In the genomic region with DNA sequence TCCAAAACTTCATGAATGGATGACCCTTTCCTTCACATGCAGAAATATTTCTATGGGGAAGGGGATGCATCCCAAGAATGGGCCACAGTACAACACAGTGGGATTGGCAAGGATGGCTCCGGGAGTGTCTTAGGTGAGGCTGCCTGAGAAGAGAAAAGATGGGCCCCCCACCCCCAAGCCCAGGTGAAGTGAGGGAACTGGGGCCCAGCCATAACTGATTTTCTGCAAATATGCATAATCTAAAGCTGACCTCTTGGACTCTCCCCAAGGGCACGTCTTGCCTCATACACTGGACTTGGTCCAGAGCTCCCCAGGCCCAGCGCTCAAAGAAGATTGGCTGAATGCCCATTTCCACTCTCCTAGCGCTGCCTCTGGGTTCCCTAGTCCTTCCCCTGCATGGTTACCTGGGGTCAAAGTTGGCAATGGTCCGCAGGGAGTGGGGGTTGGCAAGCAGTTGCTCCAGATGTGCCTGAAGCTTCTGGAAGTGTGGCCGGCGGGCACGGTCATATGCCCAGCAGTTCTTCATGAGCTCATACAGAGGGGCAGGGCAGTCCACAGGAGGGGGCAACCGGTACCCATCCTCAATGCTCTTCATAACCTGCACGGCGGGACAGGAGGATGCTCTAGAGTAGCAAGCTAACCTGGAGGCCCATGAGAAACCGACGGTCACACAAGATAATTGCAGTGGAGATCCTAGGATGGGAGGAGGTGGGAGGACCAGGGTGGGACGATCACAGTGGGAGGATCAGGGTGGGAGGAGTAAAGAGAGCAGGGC, we compare ENCODE assay signal across 11 cellular contexts. TPM values are rescaled to one million over a fixed set of nuclear protein-coding genes. Genes with fewer than 3 reads are reported as not detected.
DNase-seq lines count a peak whose midpoint lies in the region; ATAC-seq and TF ChIP-seq lines count a peak whose summit lies in the region.
"Had no signal": no experiment of that assay in that cellular context is flagged by ENCODE, and none has a peak within 500 bp of the region (broad histone marks: within the 10 kb centered on the region; RNA-seq: fewer than 3 reads in every experiment).

No MANE protein-coding gene starts in this region.

- CTCF ChIA-PET in naive thymus-derived CD4-positive, alpha-beta T cell (lab: Charles Lee) = interaction anchor here (0.7 to 1.3 kb wide), 5 partner anchors 9 to 23 kb away, joined by 3 read pairs; no protein-coding TSS in a partner anchor

- peaks cover 0 to 98% (median 20%) of the 10 kb centered on the region in 3 experiments for H3K36me3 ChIP-seq in naive thymus-derived CD4-positive, alpha-beta T cell (ENCODE audit: control insufficient read depth in 2 of 3, insufficient read depth in 3 of 3, low read length in 3 of 3)

- peaks cover 58% of the 10 kb centered on the region for H3K4me1 Mint-ChIP-seq in CD14-positive monocyte
- H3K4me1 Mint-ChIP-seq in naive thymus-derived CD4-positive, alpha-beta T cell = peaks cover 7 to 27% (median 18%) of the 10 kb centered on the region in 7 donors

- no peak overlapping the region for H3K27ac ChIP-seq in naive thymus-derived CD4-positive, alpha-beta T cell (ENCODE audit: low read depth, low read length)

- no peak for DNase-seq in CD14-positive monocyte (ENCODE audit: low spot score)
- DNase-seq in HuH-7.5 (ENCODE audit: low spot score) = peak; percentile 89
- DNase-seq in dermis blood vessel endothelial cell = peak; percentile 57
- DNase-seq in naive thymus-derived CD4-positive, alpha-beta T cell = no peak
- DNase-seq in nucleus accumbens (lab: John Stamatoyannopoulos, UW) = no peak
- DNase-seq in A172 (ENCODE audit: low spot score) = no peak
- DNase-seq in NCI-H2196 treated with DMSO at 0.1 percent for 48 hours (lab: John Stamatoyannopoulos, UW; ENCODE audit: unreplicated experiment) = no peak
- DNase-seq: amygdala; stimulated activated CD4-positive, alpha-beta T cell treated with anti-CD3 and anti-CD28 coated beads, Interleukin-12 subunit alpha, Interleukin-12 subunit beta, amount 100 ng/mL, for 4 hours had no signal

- H3K4me3 ChIP-seq in naive thymus-derived CD4-positive, alpha-beta T cell (ENCODE audit: low read length) = no peak overlapping the region

- H3K27me3 ChIP-seq in naive thymus-derived CD4-positive, alpha-beta T cell (ENCODE audit: control insufficient read depth in 2 of 2, insufficient read depth in 2 of 2, low read length in 2 of 2) = no peaks in the 10 kb centered on the region

- H3K27me3 Mint-ChIP-seq in CD14-positive monocyte (ENCODE audit: low read depth in 3 of 3) = no peaks in the 10 kb centered on the region
- no peaks in the 10 kb centered on the region for H3K27me3 Mint-ChIP-seq in naive thymus-derived CD4-positive, alpha-beta T cell

- no peak for TF ChIP-seq CTCF in CD14-positive monocyte (IDR thresholded peaks at IDR 0.05)

- no peak overlapping the region for H3K4me3 Mint-ChIP-seq in CD14-positive monocyte
- no peak overlapping the region for H3K4me3 Mint-ChIP-seq in naive thymus-derived CD4-positive, alpha-beta T cell

- H3K27ac Mint-ChIP-seq in CD14-positive monocyte = peak overlapping the region in 5 of 7 donors; percentile 25 to 75 (median 47)
- H3K27ac Mint-ChIP-seq in naive thymus-derived CD4-positive, alpha-beta T cell = peak overlapping the region in 7 of 9 donors; percentile 25 to 87 (median 52)

- POLR2A ChIA-PET in naive thymus-derived CD4-positive, alpha-beta T cell (lab: Charles Lee) = interaction anchor here (0.9 to 3.4 kb wide), 5 partner anchors 9 to 16 kb away, joined by 3 to 19 read pairs (median 3); a partner anchor contains a TSS

- no peak for ATAC-seq in naive thymus-derived CD4-positive, alpha-beta T cell
- no peak for ATAC-seq in HG02798 (IDR thresholded peaks at IDR 0.05; ENCODE audit: poor library complexity, unreplicated experiment)

- no peaks in the 10 kb centered on the region for H3K4me1 ChIP-seq in naive thymus-derived CD4-positive, alpha-beta T cell (ENCODE audit: control insufficient read depth in 2 of 2, insufficient read depth in 2 of 2, low read length in 2 of 2)

- peaks cover 22 to 51% of the 10 kb centered on the region in 2 donors for H3K36me3 Mint-ChIP-seq in CD14-positive monocyte
- H3K36me3 Mint-ChIP-seq in naive thymus-derived CD4-positive, alpha-beta T cell = peaks cover 9 to 40% (median 11%) of the 10 kb centered on the region in 5 donors

- intact Hi-C loops in CD14-positive monocyte (cut with micrococcal nuclease) = no loop called here
- intact Hi-C loops in naive thymus-derived CD4-positive, alpha-beta T cell (cut with micrococcal nuclease) = no loop called here

- no peaks in the 10 kb centered on the region for H3K9me3 Mint-ChIP-seq in CD14-positive monocyte
- no peaks in the 10 kb centered on the region for H3K9me3 Mint-ChIP-seq in naive thymus-derived CD4-positive, alpha-beta T cell

- no peaks in the 10 kb centered on the region for H3K9me3 ChIP-seq in naive thymus-derived CD4-positive, alpha-beta T cell (ENCODE audit: control insufficient read depth in 2 of 3, low read length in 3 of 3)

RNA-seq across cellular contexts. Expression of a gene that starts 12.3 kb away (rescaled TPM):
- 100 to 1,000 TPM; 198 to 331 TPM for polyA plus RNA-seq in CD14-positive monocyte
- 26.2 and 57.2 TPM in 2 replicates for total RNA-seq in dermis blood vessel endothelial cell
- 100 to 1,000 TPM; 110 to 264 (median 124) TPM for total RNA-seq in naive thymus-derived CD4-positive, alpha-beta T cell
- polyA plus RNA-seq in naive thymus-derived CD4-positive, alpha-beta T cell = 100 to 1,000 TPM in 1 of 2 donors, 10 to 100 TPM in 1; 54.2 to 101 TPM
- 53.2 and 57.0 TPM in 2 replicates for total RNA-seq in A172 (2014; rRNA removed; shearing (Covaris generic))

RNA-seq across cellular contexts. Expression of a gene that starts 15.2 kb away (rescaled TPM):
- polyA plus RNA-seq in CD14-positive monocyte = under 1 TPM in 1 of 2 donors, not detected in 1; 0.50 TPM
- total RNA-seq in dermis blood vessel endothelial cell = 0.09 TPM in 1 of 2 replicates, not detected in the other
- total RNA-seq in naive thymus-derived CD4-positive, alpha-beta T cell = 10 to 100 TPM in 4 of 5 experiments, 1 to 10 TPM in 1; 4.1 to 63.1 (median 33.6) TPM
- 10 to 100 TPM; 10.9 to 41.4 TPM for polyA plus RNA-seq in naive thymus-derived CD4-positive, alpha-beta T cell
- total RNA-seq in A172 (2014; rRNA removed; shearing (Covaris generic)) = 0.03 TPM in 1 of 2 replicates, not detected in the other

RNA-seq across cellular contexts. Expression of a gene that starts 30.9 kb away (rescaled TPM):
- under 1 TPM in 1 of 2 donors, not detected in 1; 0.72 TPM for polyA plus RNA-seq in CD14-positive monocyte
- 0.23 and 0.51 TPM in 2 replicates for total RNA-seq in dermis blood vessel endothelial cell
- 1 to 10 TPM in 1 of 5 experiments, under 1 TPM in 2, not detected in 2; 0.19 to 1.4 (median 0.53) TPM for total RNA-seq in naive thymus-derived CD4-positive, alpha-beta T cell
- not detected for polyA plus RNA-seq in naive thymus-derived CD4-positive, alpha-beta T cell
- total RNA-seq in A172 (2014; rRNA removed; shearing (Covaris generic)) = 3.9 and 7.1 TPM in 2 replicates

RNA-seq across cellular contexts. Expression of a gene that starts 49.8 kb away (rescaled TPM):
- polyA plus RNA-seq in CD14-positive monocyte = not detected
- total RNA-seq in dermis blood vessel endothelial cell = not detected in 2 replicates
- total RNA-seq in naive thymus-derived CD4-positive, alpha-beta T cell = 1 to 10 TPM in 4 of 5 experiments, not detected in 1; 1.4 to 2.5 (median 1.8) TPM
- polyA plus RNA-seq in naive thymus-derived CD4-positive, alpha-beta T cell = under 1 TPM in 1 of 2 donors, not detected in 1; 0.33 TPM
- not detected in 2 replicates for total RNA-seq in A172 (2014; rRNA removed; shearing (Covaris generic))
- polyA plus RNA-seq: BJ had no signal

Comparison
In these comparisons a context has a peak if more than half of its experiments do, and no peak if none do; other contexts are left out.
1. DNase-seq: peak in HuH-7.5 (single experiment) and dermis blood vessel endothelial cell (single experiment); none in CD14-positive monocyte (single experiment), naive thymus-derived CD4-positive, alpha-beta T cell (0 of 9), nucleus accumbens (0 of 56), A172 (single experiment) and NCI-H2196 treated with DMSO at 0.1 percent for 48 hours (single experiment).